In genomic region chr13:40776681-40777165, GRCh38 we compare ENCODE assay signal across 8 cellular contexts. TPM values are rescaled to one million over a fixed set of nuclear protein-coding genes. Genes with fewer than 3 reads are reported as not detected.
DNase-seq lines count a peak whose midpoint lies in the region; ATAC-seq and TF ChIP-seq lines count a peak whose summit lies in the region.

No MANE protein-coding gene starts in this region.

- H3K9me3 ChIP-seq in SJSA1 (replicated peaks) (no peaks in the 10 kb centered on the region), lung (ENCODE audit: control insufficient read depth in 2 of 2, insufficient read depth in 1 of 2, low read length in 1 of 2) (no peaks in the 10 kb centered on the region), transverse colon (no peaks in the 10 kb centered on the region)

- no peak for TF ChIP-seq EP300 in transverse colon (IDR thresholded peaks at IDR 0.05; ENCODE audit: low read depth)

- H3K4me1 ChIP-seq in SJSA1 (replicated peaks) (peaks cover 8% of the 10 kb centered on the region), lung (ENCODE audit: control insufficient read depth in 2 of 2, insufficient read depth in 2 of 2, low read length in 2 of 2) (peaks cover 0 to 3% of the 10 kb centered on the region in 2 donors), transverse colon (peaks cover 0 to 18% (median 1%) of the 10 kb centered on the region in 4 donors)

- H3K27ac ChIP-seq in SJSA1 (no peak overlapping the region), lung (ENCODE audit: low read depth in 1 of 2, low read length in 1 of 2) (peak overlapping the region in 1 of 2 donors; percentile 20), transverse colon (peak overlapping the region; percentile 26 to 56 (median 40))

- in situ Hi-C loops in transverse colon (cut with MboI; ENCODE audit: low pct_ligation_motif_present in 1 of 4, low pct_unique_long_range_greater_than_20kb in 1 of 4, low sequenced_read_pairs in 3 of 4) = loop anchor here in 3 of 4 donors (25.0 kb wide), 3 partner anchors 211 to 461 kb away; partner anchors contain the start of gene WBP4 (in 1 of the 3)

- TF ChIP-seq POLR2A in transverse colon (IDR thresholded peaks at IDR 0.05) = no peak

- 15 to 24% methylated on average over 7 of the region's 7 CpGs for WGBS in lung, 2 donors
- WGBS in transverse colon (ENCODE audit: low coverage in 1 of 2), 2 donors = 65% methylated on average over 2 to 7 of the region's 7 CpGs

- ATAC-seq in GM18867 (IDR thresholded peaks at IDR 0.05; ENCODE audit: unreplicated experiment) (peak; percentile 59), HG03045 (IDR thresholded peaks at IDR 0.05; ENCODE audit: unreplicated experiment) (peak; percentile 36), lung (ENCODE audit: insufficient read depth, low FRiP score) (peak; percentile 72)

- H3K36me3 ChIP-seq in SJSA1 (no peaks in the 10 kb centered on the region), lung (ENCODE audit: control insufficient read depth in 2 of 2, insufficient read depth in 2 of 2, low read length in 2 of 2) (no peaks in the 10 kb centered on the region), transverse colon (no peaks in the 10 kb centered on the region)

- intact Hi-C loops in transverse colon (cut with DNase I; ENCODE audit: low total_unique reads) = loop anchor here (10.0 kb wide), 1 partner anchor 1092 kb away; no protein-coding TSS in a partner anchor

- DNase-seq in SJSA1 (ENCODE audit: low read depth in 1 of 2, low spot score in 2 of 2) (peak; percentile 52 to 55), lung (ENCODE audit: low spot score) (peak; percentile 44), transverse colon (peak; percentile 56), NCI-H1105 treated with DMSO at 0.1 percent for 48 hours (lab: John Stamatoyannopoulos, UW) (no peak), NCI-H1417 (lab: John Stamatoyannopoulos, UW) (no peak)
- DNase-seq in activated gamma-delta T cell treated with anti-CD3 and anti-CD28 coated beads, Interleukin-2, amount 50 U/mL, for 16 hours (ENCODE audit: low read depth) = peak; percentile 53

- H3K27me3 ChIP-seq in SJSA1 (replicated peaks) (no peaks in the 10 kb centered on the region), lung (ENCODE audit: control insufficient read depth, insufficient read depth) (no peaks in the 10 kb centered on the region), transverse colon (no peaks in the 10 kb centered on the region)

- H3K4me3 ChIP-seq in SJSA1 (no peak overlapping the region), lung (no peak overlapping the region), transverse colon (no peak overlapping the region)

- no peak for TF ChIP-seq CTCF in lung (IDR thresholded peaks at IDR 0.05; ENCODE audit: control extremely low read depth, extremely low read depth)
- TF ChIP-seq CTCF in transverse colon (IDR thresholded peaks at IDR 0.05) = no peak

RNA-seq across cellular contexts. Expression of gene MRPS31, which starts 5.7 kb away (rescaled TPM):
- 7.8 and 8.2 TPM in 2 replicates for total RNA-seq in SJSA1 (2014; rRNA removed; shearing (Covaris generic))
- total RNA-seq in lung (10 to 100 TPM; 17.2 to 34.3 TPM), transverse colon (10 to 100 TPM; 16.1 to 50.2 (median 25.0) TPM)
- 10 to 100 TPM; 17.0 to 43.6 TPM for polyA plus RNA-seq in lung

RNA-seq across cellular contexts. Expression of gene SLC25A15, which starts 12.7 kb away (rescaled TPM):
- total RNA-seq in SJSA1 (2014; rRNA removed; shearing (Covaris generic)) = 16.4 and 30.7 TPM in 2 replicates
- 1 to 10 TPM; 8.1 to 8.6 TPM for total RNA-seq in lung
- 1 to 10 TPM; 1.2 to 6.3 TPM for polyA plus RNA-seq in lung
- 10 to 100 TPM in 2 of 4 donors, 1 to 10 TPM in 2; 3.0 to 30.6 (median 10.1) TPM for total RNA-seq in transverse colon

Comparison
In these comparisons a context has a peak if more than half of its experiments do, and no peak if none do; other contexts are left out.
1. DNase-seq: peak in SJSA1 (2 of 2), activated gamma-delta T cell treated with anti-CD3 and anti-CD28 coated beads, Interleukin-2, amount 50 U/mL, for 16 hours (single experiment), lung (single experiment) and transverse colon (single experiment); none in NCI-H1105 treated with DMSO at 0.1 percent for 48 hours (single experiment) and NCI-H1417 (0 of 3).
2. Peak in every context shown above with its lines, with median percentiles within 50 percentile points of each other: ATAC-seq.